16 cellular contexts compared by ENCODE assay signal in genomic region chr1:204751883-204752687, GRCh38.
DNase-seq lines count a peak whose midpoint lies in the region; ATAC-seq, FAIRE-seq and TF ChIP-seq lines count a peak whose summit lies in the region.
"Had no signal": no experiment of that assay in that cellular context is flagged by ENCODE, and none has a peak within 500 bp of the region (broad histone marks: within the 10 kb centered on the region; RNA-seq: fewer than 3 reads in every experiment).

No MANE protein-coding gene starts in this region.

- H3K4me1 ChIP-seq in neural progenitor cell, result peaks cover 3% of the 10 kb centered on the region
- H3K4me1 ChIP-seq: testis had no signal

- H3K4me3 Mint-ChIP-seq in neural progenitor cell, result no peak overlapping the region
- H3K4me3 Mint-ChIP-seq: activated T-cell treated with anti-CD3 and anti-CD28 coated beads, Interleukin-2, amount 50 U/mL, for 72 hours; natural killer cell treated with Interleukin-12 subunit alpha and Interleukin-12 subunit beta and Interleukin-15 and Interleukin-18, amount 100 ng/mL, for 72 hours had no signal

- H3K27me3 ChIP-seq in neural progenitor cell, result no peaks in the 10 kb centered on the region
- H3K27me3 ChIP-seq: dorsolateral prefrontal cortex, testis had no signal

- peak; percentile 17 for TF ChIP-seq CTCF in neural progenitor cell (IDR thresholded peaks at IDR 0.05)

- no peak overlapping the region for H3K9ac ChIP-seq in neural progenitor cell

- H3K36me3 ChIP-seq in neural progenitor cell, result no peaks in the 10 kb centered on the region

- no peak overlapping the region for H3K27ac ChIP-seq in neural progenitor cell
- H3K27ac ChIP-seq: dorsolateral prefrontal cortex, HL-60, skin epidermis, testis had no signal

- no peak for ATAC-seq in GM21360 (IDR thresholded peaks at IDR 0.05; ENCODE audit: unreplicated experiment)
- ATAC-seq: activated T-cell treated with anti-CD3 and anti-CD28 coated beads, Interleukin-2, amount 50 U/mL, for 72 hours had no signal

- no peaks in the 10 kb centered on the region for H3F3A ChIP-seq in neural progenitor cell (ENCODE audit: low read depth)

- H3K4me3 ChIP-seq in neural progenitor cell, result peak overlapping the region; percentile 31
- H3K4me3 ChIP-seq: skin epidermis had no signal

- DNase-seq in H54 (ENCODE audit: insufficient read length, low spot score) (peak; percentile 45), NCI-H226 (peak; percentile 35), ecto neural progenitor cell (ENCODE audit: low spot score) (peak; percentile 63), neural progenitor cell (ENCODE audit: low spot score) (peak; percentile 57), erythroblast (lab: John Stamatoyannopoulos, UW) (no peak), NCI-H524 (lab: John Stamatoyannopoulos, UW) (no peak)
- DNase-seq: activated T-cell treated with anti-CD3 and anti-CD28 coated beads, Interleukin-2, amount 50 U/mL, for 72 hours; aorta; dorsolateral prefrontal cortex; foreskin melanocyte; NCI-H510A; testis had no signal

- H3K4me1 Mint-ChIP-seq in neural progenitor cell, result peaks cover 12% of the 10 kb centered on the region

- H3K27me3 Mint-ChIP-seq in neural progenitor cell (ENCODE audit: insufficient read depth, low read depth), result peaks cover 21% of the 10 kb centered on the region

- H3K9me3 Mint-ChIP-seq in neural progenitor cell, result peaks cover 6% of the 10 kb centered on the region
- H3K9me3 Mint-ChIP-seq: activated T-cell treated with anti-CD3 and anti-CD28 coated beads, Interleukin-2, amount 50 U/mL, for 72 hours; natural killer cell treated with Interleukin-12 subunit alpha and Interleukin-12 subunit beta and Interleukin-15 and Interleukin-18, amount 100 ng/mL, for 72 hours had no signal

- H3K27ac Mint-ChIP-seq in neural progenitor cell, result peak overlapping the region; percentile 25
- H3K27ac Mint-ChIP-seq: activated T-cell treated with anti-CD3 and anti-CD28 coated beads, Interleukin-2, amount 50 U/mL, for 72 hours; natural killer cell treated with Interleukin-12 subunit alpha and Interleukin-12 subunit beta and Interleukin-15 and Interleukin-18, amount 100 ng/mL, for 72 hours had no signal

- FAIRE-seq in H54 (lab: Jason Lieb, UNC), result no peak

- peak overlapping the region; percentile 44 for H3K4me2 ChIP-seq in neural progenitor cell

- no peak for TF ChIP-seq POLR2A in H54 (IDR thresholded peaks at IDR 0.05; ENCODE audit: low read depth, low read length)
- no peak for TF ChIP-seq POLR2A in erythroblast (IDR thresholded peaks at IDR 0.05; ENCODE audit: low read length)

- no peaks in the 10 kb centered on the region for H3K9me3 ChIP-seq in neural progenitor cell (ENCODE audit: low read depth)
- H3K9me3 ChIP-seq: testis had no signal

- peak overlapping the region; percentile 80 for H2AFZ ChIP-seq in neural progenitor cell (replicated peaks)

- no peaks in the 10 kb centered on the region for H3K36me3 Mint-ChIP-seq in neural progenitor cell
- H3K36me3 Mint-ChIP-seq: natural killer cell treated with Interleukin-12 subunit alpha and Interleukin-12 subunit beta and Interleukin-15 and Interleukin-18, amount 100 ng/mL, for 72 hours had no signal

- no peaks in the 10 kb centered on the region for H3K79me2 ChIP-seq in neural progenitor cell (ENCODE audit: low read depth)

- H4K20me1 ChIP-seq in neural progenitor cell (ENCODE audit: low read depth), result no peaks in the 10 kb centered on the region

Comparison
In these comparisons a context has a peak if more than half of its experiments do, and no peak if none do; other contexts are left out.
1. DNase-seq: peak in H54 (single experiment), NCI-H226 (single experiment), ecto neural progenitor cell (single experiment) and neural progenitor cell (single experiment); none in erythroblast (0 of 2) and NCI-H524 (0 of 2).